Comparison of ENCODE assay signal across 1 cellular context in genomic region chr16:66977341-66978113, GRCh38.
TF ChIP-seq lines count a peak whose summit lies in the region.

No MANE protein-coding gene starts in this region.

TF ChIP-seq in GM12878, 131 proteins besides CTCF, POLR2A, EP300 and RAD21 (continues in another document):
- no peak for TF ChIP-seq JUNB (IDR thresholded peaks at IDR 0.05)
- no peak for TF ChIP-seq NR2C1 (IDR thresholded peaks at IDR 0.05)
- no peak for TF ChIP-seq ZBTB11 (CRISPR knock-in tag; IDR thresholded peaks at IDR 0.05)
- TF ChIP-seq E4F1 (IDR thresholded peaks at IDR 0.05; ENCODE audit: borderline replicate concordance, partially characterized antibody): no peak
- no peak for TF ChIP-seq HDGF (IDR thresholded peaks at IDR 0.05)
- TF ChIP-seq SMAD1 (IDR thresholded peaks at IDR 0.05; ENCODE audit: low read depth, partially characterized antibody): no peak
- no peak for TF ChIP-seq HCFC1 (IDR thresholded peaks at IDR 0.05; ENCODE audit: low read length)
- TF ChIP-seq CEBPB (IDR thresholded peaks at IDR 0.05; ENCODE audit: borderline replicate concordance in 1 of 2, low read depth in 2 of 2, low read length in 2 of 2): no peak
- no peak for TF ChIP-seq NFIC (IDR thresholded peaks at IDR 0.05; ENCODE audit: low read depth, low read length)
- TF ChIP-seq MEF2B (IDR thresholded peaks at IDR 0.05; ENCODE audit: partially characterized antibody, poor library complexity, severe bottlenecking): no peak
- TF ChIP-seq ZNF207 (IDR thresholded peaks at IDR 0.05; ENCODE audit: borderline replicate concordance): no peak
- TF ChIP-seq YBX1 (IDR thresholded peaks at IDR 0.05): no peak
- TF ChIP-seq SMARCA5 (IDR thresholded peaks at IDR 0.05): peak; percentile 52
- TF ChIP-seq BCL3 (IDR thresholded peaks at IDR 0.05; ENCODE audit: borderline replicate concordance, insufficient read depth, low read depth, low read length, poor library complexity, severe bottlenecking): no peak
- TF ChIP-seq RCOR1 (conservative IDR thresholded peaks at IDR 0.05; ENCODE audit: low read depth, low read length): no peak
- TF ChIP-seq HDAC6 (IDR thresholded peaks at IDR 0.05; ENCODE audit: unreplicated experiment): no peak
- TF ChIP-seq FOXK2 (IDR thresholded peaks at IDR 0.05): no peak
- TF ChIP-seq ZBTB40 (IDR thresholded peaks at IDR 0.05; ENCODE audit: borderline replicate concordance): no peak
- TF ChIP-seq NBN (IDR thresholded peaks at IDR 0.05): 0 out of 2 replicates have a peak, but pooled peaks have one; percentile 23
- no peak for TF ChIP-seq PKNOX1 (IDR thresholded peaks at IDR 0.05)
- peak; percentile 99 for TF ChIP-seq SMC3 (IDR thresholded peaks at IDR 0.05; ENCODE audit: borderline replicate concordance, low read length)
- TF ChIP-seq POU2F2 (IDR thresholded peaks at IDR 0.05; ENCODE audit: borderline replicate concordance, low read depth, low read length): 0 out of 3 replicates have a peak, but pooled peaks have one; percentile 23
- no peak for TF ChIP-seq KAT2A (conservative IDR thresholded peaks at IDR 0.05; ENCODE audit: control insufficient read depth, low read depth, low read length)
- no peak for TF ChIP-seq MAX (IDR thresholded peaks at IDR 0.05; ENCODE audit: low read depth, low read length)
- TF ChIP-seq YY1 (IDR thresholded peaks at IDR 0.05; ENCODE audit: low read depth, low read length): peak; percentile 74
- TF ChIP-seq EED (IDR thresholded peaks at IDR 0.05; ENCODE audit: low read depth): no peak
- TF ChIP-seq NKRF (conservative IDR thresholded peaks at IDR 0.05): no peak
- TF ChIP-seq RAD51 (IDR thresholded peaks at IDR 0.05): no peak
- no peak for TF ChIP-seq TBL1XR1 (IDR thresholded peaks at IDR 0.05; ENCODE audit: low read depth, low read length)
- TF ChIP-seq WRNIP1 (IDR thresholded peaks at IDR 0.05; ENCODE audit: borderline replicate concordance, low read depth, low read length): no peak
- no peak for TF ChIP-seq ZZZ3 (IDR thresholded peaks at IDR 0.05; ENCODE audit: control insufficient read depth, insufficient read length, low read depth)
- TF ChIP-seq NR2C2 (IDR thresholded peaks at IDR 0.05; ENCODE audit: borderline replicate concordance, control insufficient read depth, insufficient read length, low read depth): no peak
- no peak for TF ChIP-seq ETV6 (conservative IDR thresholded peaks at IDR 0.05 in 1 of 2, IDR thresholded peaks at IDR 0.05 in 1 of 2; ENCODE audit: borderline replicate concordance in 1 of 2, low read depth in 1 of 2)
- TF ChIP-seq ZBTB33 (IDR thresholded peaks at IDR 0.05): no peak
- TF ChIP-seq ZNF622 (IDR thresholded peaks at IDR 0.05): no peak
- TF ChIP-seq E2F4 (IDR thresholded peaks at IDR 0.05; ENCODE audit: low read depth, low read length): no peak
- TF ChIP-seq ZSCAN29 (IDR thresholded peaks at IDR 0.05): no peak
- TF ChIP-seq TARDBP (IDR thresholded peaks at IDR 0.05; ENCODE audit: borderline replicate concordance): no peak
- TF ChIP-seq TCF12 (IDR thresholded peaks at IDR 0.05; ENCODE audit: low read depth, low read length): 0 out of 2 replicates have a peak, but pooled peaks have one; percentile 19
- TF ChIP-seq PAX5 (IDR thresholded peaks at IDR 0.05; ENCODE audit: borderline replicate concordance, low read depth, low read length): no peak
- TF ChIP-seq MLLT1 (IDR thresholded peaks at IDR 0.05): no peak
- no peak for TF ChIP-seq JUND (IDR thresholded peaks at IDR 0.05; ENCODE audit: low read depth, low read length)
- TF ChIP-seq MTA2 (IDR thresholded peaks at IDR 0.05; ENCODE audit: low read depth): no peak
